8 cellular contexts compared by ENCODE assay signal in the genomic region with DNA sequence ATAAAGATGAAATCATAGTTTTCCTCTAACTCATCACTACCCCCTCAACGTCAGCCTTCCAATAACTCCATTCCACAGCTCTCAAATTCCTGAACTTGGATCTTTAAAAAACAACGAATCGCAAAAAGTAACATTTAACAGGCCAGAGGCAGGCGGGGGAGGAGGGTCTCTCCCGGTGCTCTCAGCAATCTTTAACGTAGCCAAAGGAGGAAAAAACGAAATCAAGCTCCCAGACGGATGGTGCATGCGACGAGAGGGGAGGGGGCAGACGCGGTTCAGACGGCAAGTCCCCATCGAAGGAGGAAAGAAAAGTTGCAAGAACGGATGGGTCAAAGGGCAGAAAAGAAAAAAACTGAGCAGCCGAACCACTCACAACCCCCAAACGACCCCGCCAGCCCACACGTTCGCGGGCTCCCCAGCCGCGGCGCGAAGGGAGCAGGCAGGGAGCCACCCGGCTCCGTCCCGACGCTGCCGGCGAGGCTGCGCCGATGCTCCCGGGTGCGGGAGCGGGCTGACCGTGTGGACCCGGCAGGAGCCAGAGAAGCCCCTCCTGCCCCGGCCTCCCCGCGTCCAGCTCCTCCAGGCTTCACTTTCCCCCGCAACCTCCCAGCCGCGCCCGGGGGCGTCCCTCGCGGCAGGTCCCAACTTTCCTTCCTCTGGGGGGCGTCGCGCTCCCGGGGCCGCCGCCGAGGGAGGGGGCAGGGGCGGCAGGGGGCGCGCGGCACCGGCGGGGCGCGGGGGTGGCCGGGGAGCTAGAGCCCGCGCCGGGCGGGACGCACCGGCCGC. TPM values are rescaled to one million over a fixed set of nuclear protein-coding genes. Genes with fewer than 3 reads are reported as not detected.
DNase-seq lines count a peak whose midpoint lies in the region; ATAC-seq and TF ChIP-seq lines count a peak whose summit lies in the region.

No MANE protein-coding gene starts in this region.

- H3K36me3 Mint-ChIP-seq in natural killer cell = no peaks in the 10 kb centered on the region
- peaks cover 4% of the 10 kb centered on the region for H3K36me3 Mint-ChIP-seq in stimulated activated naive CD8-positive, alpha-beta T cell treated with anti-CD3 and anti-CD28 coated beads, Interleukin-15, Interleukin-2, amounts not matched to agents 100 ng/mL and 50 ng/mL, for 24 hours (ENCODE audit: low read depth)

- in situ Hi-C loops in G401 (cut with HindIII; ENCODE audit: low sequenced_read_pairs) = no loop called here

- H3K27me3 Mint-ChIP-seq in natural killer cell (ENCODE audit: low read depth in 2 of 2) = no peaks in the 10 kb centered on the region
- H3K27me3 Mint-ChIP-seq in stimulated activated naive CD8-positive, alpha-beta T cell treated with anti-CD3 and anti-CD28 coated beads, Interleukin-15, Interleukin-2, amounts not matched to agents 100 ng/mL and 50 ng/mL, for 24 hours = no peaks in the 10 kb centered on the region

- peak overlapping the region; percentile 75 for H3K4me3 ChIP-seq in NB4 (ENCODE audit: low read depth, low read length)

- peaks cover 38 to 46% of the 10 kb centered on the region in 2 donors for H3K4me1 Mint-ChIP-seq in natural killer cell
- peaks cover 52% of the 10 kb centered on the region for H3K4me1 Mint-ChIP-seq in stimulated activated naive CD8-positive, alpha-beta T cell treated with anti-CD3 and anti-CD28 coated beads, Interleukin-15, Interleukin-2, amounts not matched to agents 100 ng/mL and 50 ng/mL, for 24 hours (ENCODE audit: low read depth)

- no peaks in the 10 kb centered on the region for H3K9me3 Mint-ChIP-seq in natural killer cell
- H3K9me3 Mint-ChIP-seq in stimulated activated naive CD8-positive, alpha-beta T cell treated with anti-CD3 and anti-CD28 coated beads, Interleukin-15, Interleukin-2, amounts not matched to agents 100 ng/mL and 50 ng/mL, for 24 hours = no peaks in the 10 kb centered on the region

- TF ChIP-seq CTCF in NB4 (IDR thresholded peaks at IDR 0.05; ENCODE audit: low read depth, low read length) = peak; percentile 15
- no peak for TF ChIP-seq CTCF in natural killer cell (IDR thresholded peaks at IDR 0.05)

- intact Hi-C loops in natural killer cell (cut with micrococcal nuclease) = no loop called here

- TF ChIP-seq POLR2A in NB4 (IDR thresholded peaks at IDR 0.05; ENCODE audit: extremely low read depth, insufficient read length) = no peak

- DNase-seq in EH (ENCODE audit: low read depth) = peak; percentile 78
- peak; percentile 62 for DNase-seq in NB4 (ENCODE audit: low read depth)
- peak; percentile 60 to 70 for DNase-seq in activated T-cell treated with anti-CD3 and anti-CD28 coated beads, Interleukin-2, amount 50 U/mL, for 48 hours
- DNase-seq in fibroblast of gingiva (ENCODE audit: low read depth) = peak; percentile 24
- peak; percentile 53 for DNase-seq in natural killer cell
- no peak for DNase-seq in G401 (ENCODE audit: low spot score)

- peak; percentile 33 for ATAC-seq in GM21825 (IDR thresholded peaks at IDR 0.05; ENCODE audit: unreplicated experiment)
- peak in 1 of 3 donors; percentile 9 for ATAC-seq in natural killer cell

- peak overlapping the region; percentile 98 to 99 for H3K27ac Mint-ChIP-seq in natural killer cell
- H3K27ac Mint-ChIP-seq in stimulated activated naive CD8-positive, alpha-beta T cell treated with anti-CD3 and anti-CD28 coated beads, Interleukin-15, Interleukin-2, amounts not matched to agents 100 ng/mL and 50 ng/mL, for 24 hours = peak overlapping the region; percentile 96

- H3K4me3 Mint-ChIP-seq in natural killer cell = peak overlapping the region; percentile 98
- H3K4me3 Mint-ChIP-seq in stimulated activated naive CD8-positive, alpha-beta T cell treated with anti-CD3 and anti-CD28 coated beads, Interleukin-15, Interleukin-2, amounts not matched to agents 100 ng/mL and 50 ng/mL, for 24 hours = peak overlapping the region; percentile 97

RNA-seq across cellular contexts. Expression of a gene that starts 0.7 kb away (rescaled TPM):
- total RNA-seq in natural killer cell = 10 to 100 TPM; 59.3 to 73.9 (median 69.1) TPM
- 13.2 and 14.3 TPM in 2 replicates for total RNA-seq in G401 (2014; rRNA removed; shearing (Covaris generic))

RNA-seq across cellular contexts. Expression of a gene that starts 1.4 kb away (rescaled TPM):
- 10 to 100 TPM; 48.4 to 71.0 (median 53.9) TPM for total RNA-seq in natural killer cell
- total RNA-seq in G401 (2014; rRNA removed; shearing (Covaris generic)) = 8.6 and 9.8 TPM in 2 replicates
